In the genomic region with DNA sequence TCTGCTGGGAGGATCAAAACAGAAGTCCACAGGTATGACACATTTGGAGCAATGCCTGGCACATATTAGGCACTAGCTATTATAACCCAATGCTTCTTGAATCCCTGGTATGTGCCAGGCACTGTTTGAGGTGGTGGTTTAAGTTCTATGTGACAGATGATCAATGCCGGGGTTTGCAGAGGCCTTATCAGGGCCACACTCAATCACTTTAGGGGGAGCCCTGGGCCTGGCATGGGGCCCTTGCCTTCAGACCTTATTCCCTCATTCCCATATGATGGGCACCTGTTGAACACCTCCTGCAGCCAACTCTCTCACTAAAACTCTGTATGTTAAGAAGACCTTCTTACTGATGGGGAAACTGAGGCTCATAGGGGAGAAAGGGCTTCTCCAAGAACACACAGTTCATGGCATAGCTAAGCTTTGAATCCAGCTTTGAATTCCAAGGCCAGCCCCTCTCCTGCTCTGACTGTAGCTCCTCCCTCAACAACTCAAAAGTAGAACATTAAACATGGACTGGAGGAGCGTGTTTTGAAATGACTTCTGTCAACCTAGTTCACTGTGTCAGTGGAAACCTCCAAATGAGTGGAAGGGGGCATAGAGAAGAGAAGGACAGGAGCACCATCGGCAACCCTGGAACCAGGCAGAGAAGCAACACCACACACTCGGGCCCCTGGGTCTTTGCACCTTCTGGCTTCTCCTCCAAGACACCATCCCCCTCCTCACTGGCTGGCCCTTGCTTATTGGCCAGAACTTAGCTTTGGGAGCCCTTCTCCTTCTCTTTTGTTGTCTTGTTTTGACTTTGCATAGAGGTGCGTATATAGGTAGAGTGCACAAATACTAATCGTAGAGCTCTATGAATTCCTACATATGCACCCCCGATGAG, we compare ENCODE assay signal across 1 cellular context.
TF ChIP-seq lines count a peak whose summit lies in the region.

No MANE protein-coding gene starts in this region.

TF ChIP-seq in K562, 482 proteins besides CTCF, POLR2A, EP300 and RAD21:
- TF ChIP-seq ARID4B (CRISPR knock-in tag; IDR thresholded peaks at IDR 0.05): no peak
- no peak for TF ChIP-seq TSC22D4 (tag; IDR thresholded peaks at IDR 0.05)
- TF ChIP-seq ZNF354B (CRISPR knock-in tag; IDR thresholded peaks at IDR 0.05): no peak
- no peak for TF ChIP-seq RAD51 (IDR thresholded peaks at IDR 0.05; ENCODE audit: borderline replicate concordance, low read depth)
- TF ChIP-seq POLR2AphosphoS2 (IDR thresholded peaks at IDR 0.05; ENCODE audit: low read length): no peak
- TF ChIP-seq ZNF707 (CRISPR knock-in tag; conservative IDR thresholded peaks at IDR 0.05): no peak
